1 cellular context compared by ENCODE assay signal in the genomic region with DNA sequence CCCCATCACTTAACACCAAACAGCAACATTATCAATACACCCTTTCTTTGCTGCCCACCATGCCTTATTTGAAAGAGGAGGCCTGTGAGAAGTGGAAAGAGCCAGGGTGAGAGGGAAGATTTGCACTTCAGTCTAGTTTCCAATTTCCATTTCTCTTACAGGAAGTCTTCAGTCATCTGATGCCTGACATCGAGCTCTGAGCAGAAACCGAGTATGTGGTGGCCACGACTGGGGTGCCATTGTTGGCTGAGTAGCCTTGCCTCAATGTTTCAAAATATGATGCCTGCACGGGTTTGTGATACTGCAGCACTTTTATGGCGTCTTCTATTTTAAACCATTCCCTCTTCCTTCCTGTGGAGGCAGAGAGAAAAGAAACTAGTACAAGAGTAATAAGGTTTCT.
A peak's percentile ranks its signal among the peaks of the same experiment; 100 is the strongest.
TF ChIP-seq lines count a peak whose summit lies in the region.

No MANE protein-coding gene starts in this region.

TF ChIP-seq in K562, 482 proteins besides CTCF, POLR2A, EP300 and RAD21:
- TF ChIP-seq HNRNPLL (IDR thresholded peaks at IDR 0.05; ENCODE audit: low read depth, low read length, poor library complexity, severe bottlenecking) = peak; percentile 19
- TF ChIP-seq MTA2 (IDR thresholded peaks at IDR 0.05; ENCODE audit: low read depth) = no peak
